ENCODE assay signal across 8 cellular contexts in genomic region chr14:106605548-106606448, GRCh38.
DNase-seq lines count a peak whose midpoint lies in the region; ATAC-seq, FAIRE-seq and TF ChIP-seq lines count a peak whose summit lies in the region.

No MANE protein-coding gene starts in this region.

- DNase-seq in GM19239 (ENCODE audit: insufficient read length, low spot score) = peak; percentile 59
- DNase-seq in NCI-H2107 treated with DMSO at 0.1 percent for 48 hours (lab: John Stamatoyannopoulos, UW; ENCODE audit: unreplicated experiment) = peak; percentile 94
- peak; percentile 50 to 80 (median 72) for DNase-seq in activated CD8-positive, alpha-beta memory T cell treated with anti-CD3 and anti-CD28 coated beads for 48 hours (ENCODE audit: low read depth in 2 of 3, low spot score in 2 of 3)
- peak; percentile 85 to 90 for DNase-seq in memory B cell (ENCODE audit: low spot score in 2 of 2)
- no peak for DNase-seq in RWPE1 (ENCODE audit: low spot score)

- H3K27me3 Mint-ChIP-seq in memory B cell = peaks cover 19% of the 10 kb centered on the region

- no peak overlapping the region for H3K27ac ChIP-seq in RWPE1

- no peak overlapping the region for H3K4me3 Mint-ChIP-seq in memory B cell

- POLR2A ChIA-PET in RWPE1 (lab: Yijun Ruan, JAX; ENCODE audit: low non-redundant PET) = no interaction called here

- CTCF ChIA-PET in RWPE1 (lab: Yijun Ruan, JAX) = no interaction called here

- no peak for TF ChIP-seq CTCF in RWPE1 (conservative IDR thresholded peaks at IDR 0.05; ENCODE audit: low read depth)

- H3K36me3 Mint-ChIP-seq in memory B cell = no peaks in the 10 kb centered on the region

- H3K9me3 Mint-ChIP-seq in memory B cell = no peaks in the 10 kb centered on the region

- ATAC-seq in memory B cell (ENCODE audit: low read depth) = peak; percentile 98
- no peak for ATAC-seq in HG03378 (IDR thresholded peaks at IDR 0.05; ENCODE audit: unreplicated experiment)
- no peak for ATAC-seq in GM21528 (IDR thresholded peaks at IDR 0.05; ENCODE audit: low FRiP score, unreplicated experiment)

- H3K4me1 Mint-ChIP-seq in memory B cell = peaks cover 5% of the 10 kb centered on the region

- no peak overlapping the region for H3K27ac Mint-ChIP-seq in memory B cell

- FAIRE-seq in A204.1 (lab: Jason Lieb, UNC) = peak; percentile 30
- peak; percentile 75 for FAIRE-seq in GM19239 (lab: Jason Lieb, UNC)
